ENCODE assay signal across 2 cellular contexts in the genomic region with DNA sequence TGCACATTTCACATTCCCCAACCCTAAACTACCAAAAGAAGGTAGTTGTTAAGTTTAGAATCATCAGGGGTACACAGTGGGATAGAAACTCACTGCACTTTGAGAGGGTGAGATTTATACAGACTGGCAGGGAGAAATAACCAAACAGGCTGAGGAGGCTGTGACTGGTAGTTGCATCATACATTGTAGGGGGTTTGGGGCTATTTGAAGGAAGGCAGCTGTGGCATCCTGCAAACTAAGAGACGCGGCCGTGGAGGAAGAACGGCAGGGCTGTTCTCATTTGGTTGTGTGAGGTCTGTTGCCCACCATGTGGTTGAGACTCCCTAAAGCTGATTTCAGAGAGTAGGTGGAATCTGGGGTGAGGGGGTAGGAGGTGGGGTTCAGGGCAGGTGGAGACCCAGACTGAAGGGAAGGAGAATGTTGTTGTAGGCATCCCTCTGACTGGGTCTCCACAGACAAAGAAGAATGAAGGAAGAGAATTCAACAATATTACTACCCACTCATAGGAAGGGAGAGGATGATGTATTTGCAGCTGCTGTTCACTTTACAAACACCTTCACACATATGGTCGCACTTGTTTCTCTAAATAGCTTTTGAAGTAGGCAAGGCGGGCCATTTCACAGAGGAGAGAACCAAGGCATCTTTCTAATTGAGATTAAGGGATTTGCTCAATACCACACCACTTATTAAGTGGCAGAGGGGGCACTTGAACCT.
TF ChIP-seq lines count a peak whose summit lies in the region.

No MANE protein-coding gene starts in this region.

TF ChIP-seq in IMR-90, 13 proteins besides CTCF, POLR2A, EP300 and RAD21:
- TF ChIP-seq NFE2L2 (IDR thresholded peaks at IDR 0.05; ENCODE audit: low read depth, low read length), result no peak
- TF ChIP-seq CEBPB (IDR thresholded peaks at IDR 0.05; ENCODE audit: low read depth, low read length), result peak; percentile 78

TF ChIP-seq in K562, 482 proteins besides CTCF, POLR2A, EP300 and RAD21:
- TF ChIP-seq CEBPG (CRISPR knock-in tag; IDR thresholded peaks at IDR 0.05) (no peak), CEBPG (tag; conservative IDR thresholded peaks at IDR 0.05 in 1 of 2, IDR thresholded peaks at IDR 0.05 in 1 of 2) (peak in 1 of 2 experiments; percentile 61; a peak in 2 of 4 replicates), PRPF4 (IDR thresholded peaks at IDR 0.05; ENCODE audit: insufficient read depth, low read depth, low read length, poor library complexity, severe bottlenecking) (no peak), TARDBP (IDR thresholded peaks at IDR 0.05) (no peak), ATF4 (CRISPR knock-in tag; IDR thresholded peaks at IDR 0.05) (0 out of 2 replicates have a peak, but pooled peaks have one; percentile 17), HNRNPUL1 (IDR thresholded peaks at IDR 0.05; ENCODE audit: low read length) (no peak), ZHX1 (conservative IDR thresholded peaks at IDR 0.05; ENCODE audit: low read length) (no peak), ATF3 (IDR thresholded peaks at IDR 0.05) (peak; percentile 47; the same call in 1 of the 2 replicates), ATF3 (CRISPR knock-in tag; conservative IDR thresholded peaks at IDR 0.05) (no peak)
